ENCODE assay signal across 19 cellular contexts in the genomic region with DNA sequence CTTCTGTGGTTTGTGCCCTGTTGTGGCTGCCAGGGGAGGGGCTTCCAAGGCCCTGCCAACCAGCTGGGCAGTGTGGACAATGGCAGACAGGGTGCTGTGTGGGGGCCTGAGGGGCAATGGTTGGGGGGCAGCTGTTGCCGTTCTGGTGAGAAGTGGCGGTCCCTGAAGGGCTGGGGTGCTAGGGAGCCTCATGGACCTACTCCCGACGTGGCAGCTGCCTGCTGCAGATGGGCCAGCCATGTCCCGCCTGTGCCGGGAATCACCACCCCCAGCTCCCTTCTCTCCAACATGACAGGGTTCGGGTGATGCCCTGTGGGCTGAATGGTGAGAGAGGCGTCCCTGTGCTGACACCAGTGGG.
DNase-seq lines count a peak whose midpoint lies in the region; ATAC-seq and TF ChIP-seq lines count a peak whose summit lies in the region.
"Had no signal": no experiment of that assay in that cellular context is flagged by ENCODE, and none has a peak within 500 bp of the region (broad histone marks: within the 10 kb centered on the region; RNA-seq: fewer than 3 reads in every experiment).

No MANE protein-coding gene starts in this region.

- no peak overlapping the region for H3K23ac ChIP-seq in trophoblast cell (ENCODE audit: low read length)

- intact Hi-C loops in activated CD4-positive, alpha-beta memory T cell treated with anti-CD3 and anti-CD28 coated beads for 36 hours (cut with micrococcal nuclease), result no loop called here
- intact Hi-C loops in gastrocnemius medialis (cut with DNase I; ENCODE audit: low total_unique reads), result no loop called here

- no peak overlapping the region for H2BK5ac ChIP-seq in trophoblast cell (ENCODE audit: low read depth, low read length, poor library complexity)

- no peaks in the 10 kb centered on the region for H3K79me2 ChIP-seq in trophoblast cell (ENCODE audit: control insufficient read depth, insufficient read depth, low read length, poor library complexity)

- no peak overlapping the region for H3K18ac ChIP-seq in trophoblast cell (ENCODE audit: low read length)

- H4K91ac ChIP-seq in trophoblast cell (ENCODE audit: low read depth, low read length), result no peak overlapping the region

- H3K4me3 ChIP-seq in gastrocnemius medialis (no peak overlapping the region), trophoblast cell (ENCODE audit: low read depth, low read length) (no peak overlapping the region)
- H3K4me3 ChIP-seq: A549 had no signal

- H3K9me3 ChIP-seq in gastrocnemius medialis (no peaks in the 10 kb centered on the region), trophoblast cell (ENCODE audit: insufficient read depth, low read depth, low read length) (no peaks in the 10 kb centered on the region)
- H3K9me3 ChIP-seq: A549 had no signal

- no peak overlapping the region for H3K4me2 ChIP-seq in trophoblast cell (ENCODE audit: low read length)
- H3K4me2 ChIP-seq: A549 had no signal

- H3K4me1 ChIP-seq in gastrocnemius medialis, result no peaks in the 10 kb centered on the region
- H3K4me1 ChIP-seq in trophoblast cell (ENCODE audit: control insufficient read depth in 1 of 2, insufficient read depth in 2 of 2, low read length in 2 of 2), result no peaks in the 10 kb centered on the region
- H3K4me1 ChIP-seq: A549 had no signal

- CTCF ChIA-PET in activated CD4-positive, alpha-beta memory T cell treated with anti-CD3 and anti-CD28 coated beads for 36 hours (lab: Charles Lee), result interaction anchor here (0.5 to 0.9 kb wide), 2 partner anchors 205 to 822 kb away, joined by 3 read pairs; no protein-coding TSS in a partner anchor

- no peak overlapping the region for H3K4ac ChIP-seq in trophoblast cell (ENCODE audit: low read depth, low read length)

- no peaks in the 10 kb centered on the region for H3K4me1 Mint-ChIP-seq in activated T-cell treated with anti-CD3 and anti-CD28 coated beads, Interleukin-2, amount 50 U/mL, for 24 hours (ENCODE audit: low read depth)
- no peaks in the 10 kb centered on the region for H3K4me1 Mint-ChIP-seq in activated CD4-positive, alpha-beta memory T cell treated with anti-CD3 and anti-CD28 coated beads for 36 hours (ENCODE audit: low read depth)
- no peaks in the 10 kb centered on the region for H3K4me1 Mint-ChIP-seq in effector memory CD8-positive, alpha-beta T cell (ENCODE audit: low read depth in 2 of 2)
- H3K4me1 Mint-ChIP-seq: stimulated activated effector memory CD8-positive, alpha-beta T cell treated with anti-CD3 and anti-CD28 coated beads, Interleukin-12 subunit alpha, Interleukin-12 subunit beta, amount 100 ng/mL, for 72 hours had no signal

- H3K9ac ChIP-seq in trophoblast cell (ENCODE audit: low read length), result no peak overlapping the region

- no peak for TF ChIP-seq CTCF in gastrocnemius medialis (IDR thresholded peaks at IDR 0.05 in 4 of 5, conservative IDR thresholded peaks at IDR 0.05 in 1 of 5)

- no peak overlapping the region for H2BK120ac ChIP-seq in trophoblast cell (ENCODE audit: insufficient read depth, low read length, poor library complexity)

- H3K9me3 Mint-ChIP-seq in activated T-cell treated with anti-CD3 and anti-CD28 coated beads, Interleukin-2, amount 50 U/mL, for 24 hours, result no peaks in the 10 kb centered on the region
- no peaks in the 10 kb centered on the region for H3K9me3 Mint-ChIP-seq in activated CD4-positive, alpha-beta memory T cell treated with anti-CD3 and anti-CD28 coated beads for 36 hours
- no peaks in the 10 kb centered on the region for H3K9me3 Mint-ChIP-seq in effector memory CD8-positive, alpha-beta T cell
- H3K9me3 Mint-ChIP-seq: CD4-positive, alpha-beta T cell; stimulated activated effector memory CD8-positive, alpha-beta T cell treated with anti-CD3 and anti-CD28 coated beads, Interleukin-12 subunit alpha, Interleukin-12 subunit beta, amount 100 ng/mL, for 72 hours had no signal

- no peak overlapping the region for H3K4me3 Mint-ChIP-seq in activated T-cell treated with anti-CD3 and anti-CD28 coated beads, Interleukin-2, amount 50 U/mL, for 24 hours
- no peak overlapping the region for H3K4me3 Mint-ChIP-seq in activated CD4-positive, alpha-beta memory T cell treated with anti-CD3 and anti-CD28 coated beads for 36 hours
- H3K4me3 Mint-ChIP-seq in effector memory CD8-positive, alpha-beta T cell, result no peak overlapping the region
- H3K4me3 Mint-ChIP-seq: CD4-positive, alpha-beta T cell; stimulated activated effector memory CD8-positive, alpha-beta T cell treated with anti-CD3 and anti-CD28 coated beads, Interleukin-12 subunit alpha, Interleukin-12 subunit beta, amount 100 ng/mL, for 72 hours had no signal

- H3K27me3 ChIP-seq in gastrocnemius medialis (no peaks in the 10 kb centered on the region), trophoblast cell (ENCODE audit: insufficient read depth, low read length) (no peaks in the 10 kb centered on the region)

- H4K8ac ChIP-seq in trophoblast cell (ENCODE audit: low read depth, low read length), result no peak overlapping the region

- H2AFZ ChIP-seq in trophoblast cell (ENCODE audit: insufficient read depth, low read length, poor library complexity), result no peak overlapping the region

- H4K12ac ChIP-seq in trophoblast cell (ENCODE audit: low read depth, low read length), result no peak overlapping the region

- H3K36me3 ChIP-seq in gastrocnemius medialis (no peaks in the 10 kb centered on the region), trophoblast cell (ENCODE audit: control insufficient read depth in 1 of 2, insufficient read depth in 2 of 2, low read length in 2 of 2) (no peaks in the 10 kb centered on the region)

- H2AK5ac ChIP-seq in trophoblast cell (ENCODE audit: low read length), result no peak overlapping the region

- DNase-seq in activated T-cell treated with anti-CD3 and anti-CD28 coated beads, Interleukin-2, amount 50 U/mL, for 24 hours, result peak; percentile 15
- DNase-seq in activated T-cell treated with anti-CD3 and anti-CD28 coated beads for 4 hours (no peak), islet precursor cell (peak; percentile 17), gastrocnemius medialis (peak; percentile 0 to 4), trophoblast cell (no peak)
- peak; percentile 3 for DNase-seq in activated CD4-positive, alpha-beta memory T cell treated with anti-CD3 and anti-CD28 coated beads for 36 hours
- no peak for DNase-seq in effector memory CD8-positive, alpha-beta T cell
- DNase-seq: activated CD4-positive, CD25-positive, alpha-beta regulatory T cell; caudate nucleus; DMS79; KBM-7; MV-4-11; NCI-H2081; SIG-M5 had no signal

- in situ Hi-C loops in gastrocnemius medialis (cut with MboI; ENCODE audit: low sequenced_read_pairs in 4 of 4), result loop anchor here in 1 of 4 donors (10.0 kb wide), 1 partner anchor 84 kb away; no protein-coding TSS in a partner anchor

- H3K79me1 ChIP-seq in trophoblast cell (ENCODE audit: low read length), result no peaks in the 10 kb centered on the region

- H2BK12ac ChIP-seq in trophoblast cell (ENCODE audit: low read length), result no peak overlapping the region

- no peak overlapping the region for H3K27ac Mint-ChIP-seq in activated T-cell treated with anti-CD3 and anti-CD28 coated beads, Interleukin-2, amount 50 U/mL, for 24 hours
- H3K27ac Mint-ChIP-seq in activated CD4-positive, alpha-beta memory T cell treated with anti-CD3 and anti-CD28 coated beads for 36 hours, result no peak overlapping the region
- H3K27ac Mint-ChIP-seq in effector memory CD8-positive, alpha-beta T cell, result no peak overlapping the region
- H3K27ac Mint-ChIP-seq: CD4-positive, alpha-beta T cell; stimulated activated effector memory CD8-positive, alpha-beta T cell treated with anti-CD3 and anti-CD28 coated beads, Interleukin-12 subunit alpha, Interleukin-12 subunit beta, amount 100 ng/mL, for 72 hours had no signal

- POLR2A ChIA-PET in activated CD4-positive, alpha-beta memory T cell treated with anti-CD3 and anti-CD28 coated beads for 36 hours (lab: Charles Lee), result no interaction called here

- WGBS in trophoblast cell (ENCODE audit: extremely low coverage, insufficient coverage, insufficient read length), result no CpG with 5 or more reads among the region's 8 CpGs

- no peak for TF ChIP-seq POLR2A in gastrocnemius medialis (IDR thresholded peaks at IDR 0.05)

- H3K27ac ChIP-seq in gastrocnemius medialis (no peak overlapping the region), trophoblast cell (ENCODE audit: low read depth, low read length) (no peak overlapping the region)
- H3K27ac ChIP-seq: A549 had no signal

- no peak overlapping the region for H3K14ac ChIP-seq in trophoblast cell (ENCODE audit: low read length)

- H3K27me3 Mint-ChIP-seq in activated T-cell treated with anti-CD3 and anti-CD28 coated beads, Interleukin-2, amount 50 U/mL, for 24 hours, result no peaks in the 10 kb centered on the region
- no peaks in the 10 kb centered on the region for H3K27me3 Mint-ChIP-seq in activated CD4-positive, alpha-beta memory T cell treated with anti-CD3 and anti-CD28 coated beads for 36 hours
- peaks cover 0 to 2% of the 10 kb centered on the region in 2 donors for H3K27me3 Mint-ChIP-seq in effector memory CD8-positive, alpha-beta T cell
- H3K27me3 Mint-ChIP-seq: CD4-positive, alpha-beta T cell had no signal

- H3K36me3 Mint-ChIP-seq in activated T-cell treated with anti-CD3 and anti-CD28 coated beads, Interleukin-2, amount 50 U/mL, for 24 hours (ENCODE audit: low read depth), result no peaks in the 10 kb centered on the region
- no peaks in the 10 kb centered on the region for H3K36me3 Mint-ChIP-seq in activated CD4-positive, alpha-beta memory T cell treated with anti-CD3 and anti-CD28 coated beads for 36 hours
- H3K36me3 Mint-ChIP-seq in effector memory CD8-positive, alpha-beta T cell (ENCODE audit: insufficient read depth), result peaks cover 4% of the 10 kb centered on the region
- H3K36me3 Mint-ChIP-seq: stimulated activated effector memory CD8-positive, alpha-beta T cell treated with anti-CD3 and anti-CD28 coated beads, Interleukin-12 subunit alpha, Interleukin-12 subunit beta, amount 100 ng/mL, for 72 hours had no signal

- ATAC-seq in gastrocnemius medialis, result no peak
- no peak for ATAC-seq in effector memory CD8-positive, alpha-beta T cell (replicated peaks)
- no peak for ATAC-seq in GM21423 (IDR thresholded peaks at IDR 0.05; ENCODE audit: unreplicated experiment)
- ATAC-seq: A549; left colon; stimulated activated effector memory CD8-positive, alpha-beta T cell treated with anti-CD3 and anti-CD28 coated beads, Interleukin-12 subunit alpha, Interleukin-12 subunit beta, amount 100 ng/mL, for 72 hours had no signal

Comparison
In these comparisons a context has a peak if more than half of its experiments do, and no peak if none do; other contexts are left out.
1. DNase-seq: peak in activated T-cell treated with anti-CD3 and anti-CD28 coated beads, Interleukin-2, amount 50 U/mL, for 24 hours (single experiment), activated CD4-positive, alpha-beta memory T cell treated with anti-CD3 and anti-CD28 coated beads for 36 hours (single experiment), islet precursor cell (single experiment) and gastrocnemius medialis (2 of 2); none in activated T-cell treated with anti-CD3 and anti-CD28 coated beads for 4 hours (single experiment), effector memory CD8-positive, alpha-beta T cell (0 of 3) and trophoblast cell (0 of 2).